ENCODE assay signal across 8 cellular contexts in genomic region chr6:52087498-52087999, GRCh38. TPM values are rescaled to one million over a fixed set of nuclear protein-coding genes. Genes with fewer than 3 reads are reported as not detected.
DNase-seq lines count a peak whose midpoint lies in the region; ATAC-seq and TF ChIP-seq lines count a peak whose summit lies in the region.

TSS of gene PKHD1 (minus strand) at chr6:52087613. CDS start at chr6:52084933, 2,680 bp downstream.

- H3K4me3 ChIP-seq in lower lobe of right lung (no peak within 1 kb of the TSS), testis (no peak within 1 kb of the TSS)

- DNase-seq in Caki2 (ENCODE audit: low read depth): peak; percentile 94
- DNase-seq in WTC11 (ENCODE audit: low spot score): no peak
- DNase-seq in lower lobe of right lung: no peak
- no peak for DNase-seq in inferior parietal cortex (ENCODE audit: extremely low spot score)
- DNase-seq in testis: no peak

- peaks cover 8% of the 10 kb centered on the region for H3K4me1 Mint-ChIP-seq in WTC11

- H3K36me3 ChIP-seq in lower lobe of right lung (no peaks in the 10 kb centered on the region), testis (ENCODE audit: low read depth, missing control alignments) (no peaks in the 10 kb centered on the region)

- H3K27ac ChIP-seq in lower lobe of right lung (no peak within 1 kb of the TSS), testis (no peak within 1 kb of the TSS)

- CTCF ChIA-PET in WTC11 (lab: Charles Lee): interaction anchor here (1.1 to 1.2 kb wide), 3 partner anchors 10 to 176 kb away, joined by 3 read pairs; no protein-coding TSS in a partner anchor

- ATAC-seq in HG02759 (IDR thresholded peaks at IDR 0.05; ENCODE audit: unreplicated experiment) (peak; percentile 48), WTC11 (peak; percentile 88), lower lobe of right lung (peak; percentile 81 to 90), GM19035 (IDR thresholded peaks at IDR 0.05; ENCODE audit: unreplicated experiment) (no peak), HG02938 (IDR thresholded peaks at IDR 0.05; ENCODE audit: unreplicated experiment) (no peak)

- no peaks in the 10 kb centered on the region; the same call in 1 of the 2 replicates for H3K27me3 Mint-ChIP-seq in WTC11 (ENCODE audit: low read depth)

- in situ Hi-C loops in Caki2 (cut with HindIII; ENCODE audit: low pct_unique_long_range_greater_than_20kb, low sequenced_read_pairs): no loop called here

- POLR2A ChIA-PET in WTC11 (lab: Charles Lee): interaction anchor here (0.6 kb wide), 1 partner anchor 153 kb away, joined by 3 read pairs; no protein-coding TSS in a partner anchor

- no peak within 1 kb of the TSS for H3K4me3 Mint-ChIP-seq in WTC11

- H3K27me3 ChIP-seq in lower lobe of right lung (ENCODE audit: low read depth) (no peaks in the 10 kb centered on the region), testis (no peaks in the 10 kb centered on the region)

- H3K9me3 ChIP-seq in lower lobe of right lung: no peaks in the 10 kb centered on the region
- H3K9me3 ChIP-seq in testis: no peaks in the 10 kb centered on the region

- no peak for TF ChIP-seq POLR2A in testis (IDR thresholded peaks at IDR 0.05)

- H3K4me1 ChIP-seq in lower lobe of right lung (no peaks in the 10 kb centered on the region), testis (no peaks in the 10 kb centered on the region)

- peaks cover 8% of the 10 kb centered on the region; the same call in 1 of the 2 replicates for H3K9me3 Mint-ChIP-seq in WTC11

- WGBS in testis, 2 donors: 59 to 67% methylated on average over 7 of the region's 7 CpGs

- H3K27ac Mint-ChIP-seq in WTC11: no peak within 1 kb of the TSS

- H3K36me3 Mint-ChIP-seq in WTC11: no peaks in the 10 kb centered on the region; the same call in 1 of the 2 replicates

- peak; percentile 21; the same call in 1 of the 2 replicates for TF ChIP-seq CTCF in WTC11 (IDR thresholded peaks at IDR 0.05)
- TF ChIP-seq CTCF in lower lobe of right lung (IDR thresholded peaks at IDR 0.05): peak; percentile 24
- peak in 1 of 3 experiments; percentile 24 for TF ChIP-seq CTCF in testis (IDR thresholded peaks at IDR 0.05)

- intact Hi-C loops in lower lobe of right lung (cut with DNase I): no loop called here
- intact Hi-C loops in testis (cut with DNase I; ENCODE audit: low total_unique reads): no loop called here

TF ChIP-seq in WTC11, 78 proteins besides CTCF, POLR2A, EP300 and RAD21:
- TF ChIP-seq ZNF281 (CRISPR knock-in tag; IDR thresholded peaks at IDR 0.05) (no peak), ZNF219 (CRISPR knock-in tag; IDR thresholded peaks at IDR 0.05; ENCODE audit: borderline replicate concordance) (no peak), FOXJ3 (CRISPR knock-in tag; IDR thresholded peaks at IDR 0.05; ENCODE audit: borderline replicate concordance) (no peak), ZNF317 (CRISPR knock-in tag; IDR thresholded peaks at IDR 0.05; ENCODE audit: borderline replicate concordance, low read depth) (peak; percentile 26; the same call in 1 of the 2 replicates)

RNA-seq across cellular contexts. Expression of gene PKHD1, which starts in this region (rescaled TPM):
- total RNA-seq in Caki2 (2014; rRNA removed; shearing (Covaris generic); ENCODE audit: low replicate concordance): 3.4 and 4.2 TPM in 2 replicates
- total RNA-seq in WTC11 (2021) (0.09 to 0.15 TPM (median 0.09 TPM) in 3 replicates), lower lobe of right lung (0.09 TPM), testis (1 to 10 TPM; 1.3 to 1.7 TPM)
- 2.3 TPM for polyA plus RNA-seq in testis (ENCODE audit: insufficient read depth, low read depth, low replicate concordance)

Comparison
In these comparisons a context has a peak if more than half of its experiments do, and no peak if none do; other contexts are left out.
1. Peak in ATAC-seq in WTC11; RNA of the gene not detected or under 1 TPM.
2. Peak in ATAC-seq in lower lobe of right lung; RNA of the gene not detected or under 1 TPM.